29 cellular contexts compared by ENCODE assay signal in the genomic region with DNA sequence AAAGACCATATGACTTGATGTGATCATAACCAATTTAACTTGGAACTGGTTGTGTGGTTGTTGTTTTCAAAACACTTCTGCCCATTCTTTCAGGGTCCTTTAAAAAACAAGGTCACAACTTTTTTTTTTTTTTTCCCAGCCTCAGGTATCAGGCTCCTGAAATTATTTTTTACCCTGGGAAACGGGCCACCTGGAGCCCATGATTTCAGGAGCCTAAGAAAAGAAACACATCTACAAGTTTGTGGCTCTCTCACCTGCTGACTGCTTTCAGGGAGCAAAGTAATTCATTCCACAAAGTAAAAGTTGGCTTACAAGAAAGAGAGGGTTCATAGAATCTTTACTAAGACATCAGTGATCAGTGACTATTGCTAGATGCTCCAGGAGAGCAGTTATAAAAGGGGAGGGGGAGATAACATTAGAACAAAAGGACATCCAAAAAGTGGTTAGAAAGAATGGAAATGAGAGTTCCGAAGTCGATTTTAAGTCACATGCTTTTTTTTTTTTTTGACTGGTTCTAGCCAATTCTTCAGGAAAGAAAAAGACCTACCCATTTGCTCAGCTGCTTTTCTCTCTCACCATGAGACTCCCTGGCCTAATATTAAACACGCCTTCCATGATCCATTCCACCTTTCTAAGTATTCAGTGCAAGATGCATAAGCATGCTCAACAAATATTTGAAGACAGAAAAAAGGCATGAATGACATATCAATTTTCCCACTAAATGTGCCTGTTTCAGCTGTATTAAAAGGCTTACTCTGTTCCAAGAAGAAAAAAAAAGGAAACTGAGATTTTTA.
"Had no signal": no experiment of that assay in that cellular context is flagged by ENCODE, and none has a peak within 500 bp of the region (broad histone marks: within the 10 kb centered on the region; RNA-seq: fewer than 3 reads in every experiment).

No MANE protein-coding gene starts in this region.

- H3K4me3 Mint-ChIP-seq: stimulated activated effector memory CD8-positive, alpha-beta T cell treated with anti-CD3 and anti-CD28 coated beads, Interleukin-12 subunit alpha, Interleukin-12 subunit beta, amount 100 ng/mL, for 72 hours; stimulated activated memory B cell treated with anti-CD40 and anti-IgM and Interleukin-4, amounts not matched to agents 10 μg/mL and 1 μg/mL and 100 μg/mL, for 72 hours; stimulated activated naive B cell treated with anti-CD40 and anti-IgM and Interleukin-4, amounts not matched to agents 10 μg/mL and 1 μg/mL and 100 μg/mL, for 72 hours; stimulated activated naive CD8-positive, alpha-beta T cell treated with anti-CD3 and anti-CD28 coated beads, Interleukin-15, amount 100 ng/mL, for 72 hours; stimulated activated naive CD8-positive, alpha-beta T cell treated with anti-CD3 and anti-CD28 coated beads, Interleukin-15, Interleukin-2, amounts not matched to agents 100 ng/mL and 50 ng/mL, for 24 hours; type B pancreatic cell had no signal

- H3K27ac Mint-ChIP-seq: stimulated activated effector memory CD8-positive, alpha-beta T cell treated with anti-CD3 and anti-CD28 coated beads, Interleukin-12 subunit alpha, Interleukin-12 subunit beta, amount 100 ng/mL, for 72 hours; stimulated activated memory B cell treated with anti-CD40 and anti-IgM and Interleukin-4, amounts not matched to agents 10 μg/mL and 1 μg/mL and 100 μg/mL, for 72 hours; stimulated activated naive B cell treated with anti-CD40 and anti-IgM and Interleukin-4, amounts not matched to agents 10 μg/mL and 1 μg/mL and 100 μg/mL, for 72 hours; stimulated activated naive CD8-positive, alpha-beta T cell treated with anti-CD3 and anti-CD28 coated beads, Interleukin-15, amount 100 ng/mL, for 72 hours; stimulated activated naive CD8-positive, alpha-beta T cell treated with anti-CD3 and anti-CD28 coated beads, Interleukin-15, Interleukin-2, amounts not matched to agents 100 ng/mL and 50 ng/mL, for 24 hours; type B pancreatic cell had no signal

- H3K27me3 ChIP-seq: stomach, suprapubic skin, testis, thyroid gland, tibial artery, tibial nerve, transverse colon, upper lobe of left lung, upper lobe of right lung, uterus, vagina had no signal

- H3K36me3 ChIP-seq: stomach, suprapubic skin, thoracic aorta, thyroid gland, tibial artery, tibial nerve, transverse colon, upper lobe of left lung, upper lobe of right lung, uterus, vagina had no signal

- H3K36me3 Mint-ChIP-seq: stimulated activated effector memory CD8-positive, alpha-beta T cell treated with anti-CD3 and anti-CD28 coated beads, Interleukin-12 subunit alpha, Interleukin-12 subunit beta, amount 100 ng/mL, for 72 hours; stimulated activated memory B cell treated with anti-CD40 and anti-IgM and Interleukin-4, amounts not matched to agents 10 μg/mL and 1 μg/mL and 100 μg/mL, for 72 hours; stimulated activated naive B cell treated with anti-CD40 and anti-IgM and Interleukin-4, amounts not matched to agents 10 μg/mL and 1 μg/mL and 100 μg/mL, for 72 hours; type B pancreatic cell had no signal

- DNase-seq: stimulated activated CD4-positive, alpha-beta T cell treated with anti-CD3 and anti-CD28 coated beads, Interleukin-2, amount 100 ng/mL, for 48 hours; stimulated activated CD4-positive, alpha-beta T cell treated with anti-CD3 and anti-CD28 coated beads, Interleukin-4, amount 100 ng/mL, for 1 hour; stimulated activated CD4-positive, alpha-beta T cell treated with anti-CD3 and anti-CD28 coated beads, Interleukin-4, amount 100 ng/mL, for 24 hours; stimulated activated CD4-positive, alpha-beta T cell treated with anti-CD3 and anti-CD28 coated beads, Interleukin-4, amount 100 ng/mL, for 4 hours; stimulated activated CD8-positive, alpha-beta memory T cell treated with anti-CD3 and anti-CD28 coated beads, Interleukin-4, amount 100 ng/mL, for 48 hours; stimulated activated naive B cell treated with anti-CD40 and anti-IgM and Interleukin-4, amounts not matched to agents 10 μg/mL and 1 μg/mL and 100 μg/mL, for 72 hours; stimulated activated naive CD4-positive, alpha-beta T cell; stimulated activated naive CD4-positive, alpha-beta T cell treated with Interleukin-2 at 50 U/mL for 16 hours; stimulated activated naive CD8-positive, alpha-beta T cell treated with anti-CD3 and anti-CD28 coated beads, Interleukin-15, amount 100 ng/mL, for 72 hours; stimulated activated naive CD8-positive, alpha-beta T cell treated with anti-CD3 and anti-CD28 coated beads, Interleukin-15, Interleukin-2, amounts not matched to agents 100 U/mL and 50 U/mL, for 24 hours; stomach; substantia nigra; testis; thyroid gland; tibial artery; transverse colon; trophoblast cell; upper lobe of left lung; upper lobe of right lung; uterus had no signal

- H3K27me3 Mint-ChIP-seq: stimulated activated memory B cell treated with anti-CD40 and anti-IgM and Interleukin-4, amounts not matched to agents 10 μg/mL and 1 μg/mL and 100 μg/mL, for 72 hours; stimulated activated naive B cell treated with anti-CD40 and anti-IgM and Interleukin-4, amounts not matched to agents 10 μg/mL and 1 μg/mL and 100 μg/mL, for 72 hours; stimulated activated naive CD8-positive, alpha-beta T cell treated with anti-CD3 and anti-CD28 coated beads, Interleukin-15, Interleukin-2, amounts not matched to agents 100 ng/mL and 50 ng/mL, for 24 hours; type B pancreatic cell had no signal

- H3K9me3 ChIP-seq: stomach, suprapubic skin, testis, thoracic aorta, thyroid gland, tibial nerve, transverse colon, upper lobe of left lung, upper lobe of right lung, uterus, vagina had no signal

- ATAC-seq: stimulated activated effector memory CD8-positive, alpha-beta T cell treated with anti-CD3 and anti-CD28 coated beads, Interleukin-12 subunit alpha, Interleukin-12 subunit beta, amount 100 ng/mL, for 72 hours; stimulated activated memory B cell treated with anti-CD40 and anti-IgM and Interleukin-4, amounts not matched to agents 10 μg/mL and 1 μg/mL and 100 μg/mL, for 72 hours; stimulated activated naive B cell treated with anti-CD40 and anti-IgM and Interleukin-4, amounts not matched to agents 10 μg/mL and 1 μg/mL and 100 μg/mL, for 72 hours; stimulated activated naive CD8-positive, alpha-beta T cell treated with anti-CD3 and anti-CD28 coated beads, Interleukin-15, amount 100 ng/mL, for 72 hours; stimulated activated naive CD8-positive, alpha-beta T cell treated with anti-CD3 and anti-CD28 coated beads, Interleukin-15, Interleukin-2, amounts not matched to agents 100 U/mL and 50 U/mL, for 24 hours; upper lobe of right lung had no signal

- H3K9me3 Mint-ChIP-seq: stimulated activated effector memory CD8-positive, alpha-beta T cell treated with anti-CD3 and anti-CD28 coated beads, Interleukin-12 subunit alpha, Interleukin-12 subunit beta, amount 100 ng/mL, for 72 hours; stimulated activated memory B cell treated with anti-CD40 and anti-IgM and Interleukin-4, amounts not matched to agents 10 μg/mL and 1 μg/mL and 100 μg/mL, for 72 hours; stimulated activated naive CD8-positive, alpha-beta T cell treated with anti-CD3 and anti-CD28 coated beads, Interleukin-15, amount 100 ng/mL, for 72 hours; stimulated activated naive CD8-positive, alpha-beta T cell treated with anti-CD3 and anti-CD28 coated beads, Interleukin-15, Interleukin-2, amounts not matched to agents 100 ng/mL and 50 ng/mL, for 24 hours; type B pancreatic cell had no signal

- H3K4me1 Mint-ChIP-seq: stimulated activated effector memory CD8-positive, alpha-beta T cell treated with anti-CD3 and anti-CD28 coated beads, Interleukin-12 subunit alpha, Interleukin-12 subunit beta, amount 100 ng/mL, for 72 hours; stimulated activated memory B cell treated with anti-CD40 and anti-IgM and Interleukin-4, amounts not matched to agents 10 μg/mL and 1 μg/mL and 100 μg/mL, for 72 hours; stimulated activated naive B cell treated with anti-CD40 and anti-IgM and Interleukin-4, amounts not matched to agents 10 μg/mL and 1 μg/mL and 100 μg/mL, for 72 hours; stimulated activated naive CD8-positive, alpha-beta T cell treated with anti-CD3 and anti-CD28 coated beads, Interleukin-15, amount 100 ng/mL, for 72 hours had no signal

- H3K27ac ChIP-seq: stomach, suprapubic skin, testis, thoracic aorta, thyroid gland, tibial artery, tibial nerve, transverse colon, upper lobe of left lung, upper lobe of right lung, uterus, vagina had no signal

- H3K4me1 ChIP-seq: stomach, suprapubic skin, testis, thyroid gland, tibial artery, tibial nerve, transverse colon, upper lobe of left lung, upper lobe of right lung, uterus, vagina had no signal

- FAIRE-seq: urothelium cell line had no signal

- H3K4me3 ChIP-seq: stomach, suprapubic skin, testis, thoracic aorta, thyroid gland, tibial artery, tibial nerve, transverse colon, upper lobe of left lung, upper lobe of right lung, uterus, vagina had no signal
